In the genomic region with DNA sequence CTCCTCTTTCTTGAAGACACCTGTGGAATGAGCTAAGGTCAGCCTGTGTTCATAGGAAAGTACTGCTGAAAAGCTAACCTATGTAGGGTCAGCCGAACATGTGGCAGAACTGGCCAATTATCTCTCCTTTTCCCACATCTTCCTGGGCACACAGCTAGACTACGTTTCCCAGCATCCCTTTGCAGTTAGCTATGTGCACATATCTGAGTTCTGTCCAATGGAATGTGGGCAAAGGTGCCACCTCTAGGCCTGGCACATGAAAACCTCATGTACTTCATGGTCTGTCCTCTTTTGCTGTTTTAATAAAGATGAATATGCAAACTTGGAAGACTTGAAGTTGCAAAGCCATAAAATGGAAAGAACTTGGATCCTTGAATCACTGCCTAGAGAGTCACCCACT, we compare ENCODE assay signal across 8 cellular contexts.
DNase-seq lines count a peak whose midpoint lies in the region; ATAC-seq, FAIRE-seq and TF ChIP-seq lines count a peak whose summit lies in the region.
"Had no signal": no experiment of that assay in that cellular context is flagged by ENCODE, and none has a peak within 500 bp of the region (broad histone marks: within the 10 kb centered on the region; RNA-seq: fewer than 3 reads in every experiment).

No MANE protein-coding gene starts in this region.

- H3K9me3 ChIP-seq in iPS DF 6.9 (ENCODE audit: control insufficient read depth, insufficient read depth, low read length) (no peaks in the 10 kb centered on the region), small intestine (ENCODE audit: control insufficient read depth, low read depth) (no peaks in the 10 kb centered on the region)

- peak; percentile 14 for TF ChIP-seq CTCF in GM13977 (IDR thresholded peaks at IDR 0.05; ENCODE audit: extremely low read depth, insufficient read depth, missing control alignments)

- DNase-seq in GM13977 (ENCODE audit: low spot score) = no peak
- peak; percentile 4 for DNase-seq in NCI-H226
- DNase-seq in iPS DF 6.9 (ENCODE audit: low read depth, low spot score) = peak; percentile 16
- DNase-seq in small intestine = peak; percentile 3
- no peak for DNase-seq in T-helper 9 cell
- no peak for DNase-seq in hippocampal formation (lab: John Stamatoyannopoulos, UW)
- DNase-seq: cortex of kidney had no signal

- H3K4me1 ChIP-seq in iPS DF 6.9 (ENCODE audit: control insufficient read depth, insufficient read depth, low read length) = peaks cover 3% of the 10 kb centered on the region; the same call in 1 of the 2 replicates
- H3K4me1 ChIP-seq in small intestine (ENCODE audit: control insufficient read depth in 2 of 2, insufficient read depth in 1 of 2, low read depth in 1 of 2, low read length in 1 of 2) = no peaks in the 10 kb centered on the region

- in situ Hi-C loops in GM13977 (cut with MboI; ENCODE audit: low pct_unique_long_range_greater_than_20kb, low sequenced_read_pairs, unreplicated experiment) = no loop called here

- no peak overlapping the region for H3K27ac ChIP-seq in iPS DF 6.9 (ENCODE audit: low read length)
- H3K27ac ChIP-seq in small intestine (ENCODE audit: low read depth in 1 of 2, low read length in 1 of 2) = no peak overlapping the region

- H3K27me3 ChIP-seq in iPS DF 6.9 (ENCODE audit: control insufficient read depth, insufficient read depth, low read length) (no peaks in the 10 kb centered on the region), small intestine (ENCODE audit: control insufficient read depth in 2 of 2, insufficient read depth in 2 of 2, low read length in 2 of 2) (no peaks in the 10 kb centered on the region)

- no peak for ATAC-seq in GM19351 (IDR thresholded peaks at IDR 0.05; ENCODE audit: unreplicated experiment)

- no peaks in the 10 kb centered on the region for H3K36me3 ChIP-seq in iPS DF 6.9 (ENCODE audit: control insufficient read depth, insufficient read depth, low read length)
- H3K36me3 ChIP-seq in small intestine (ENCODE audit: control insufficient read depth in 2 of 2, insufficient read depth in 2 of 2, low read length in 2 of 2) = no peaks in the 10 kb centered on the region

- H3K4me3 ChIP-seq in iPS DF 6.9 (ENCODE audit: low read length) = no peak overlapping the region
- H3K4me3 ChIP-seq in small intestine (ENCODE audit: low read depth in 1 of 2, low read length in 2 of 2) = no peak overlapping the region

- no peak for FAIRE-seq in small intestine (lab: Jason Lieb, UNC)

- WGBS in iPS DF 6.9 (ENCODE audit: insufficient coverage, insufficient read length) = no CpG with 5 or more reads among the region's 2 CpGs
- 54 to 87% (median 71%) methylated on average over 2 of the region's 2 CpGs for WGBS in small intestine, 3 donors

Comparison
In these comparisons a context has a peak if more than half of its experiments do, and no peak if none do; other contexts are left out.
1. DNase-seq: peak in NCI-H226 (single experiment), iPS DF 6.9 (single experiment) and small intestine (single experiment); none in GM13977 (single experiment), T-helper 9 cell (single experiment) and hippocampal formation (0 of 2).